In the genomic region with DNA sequence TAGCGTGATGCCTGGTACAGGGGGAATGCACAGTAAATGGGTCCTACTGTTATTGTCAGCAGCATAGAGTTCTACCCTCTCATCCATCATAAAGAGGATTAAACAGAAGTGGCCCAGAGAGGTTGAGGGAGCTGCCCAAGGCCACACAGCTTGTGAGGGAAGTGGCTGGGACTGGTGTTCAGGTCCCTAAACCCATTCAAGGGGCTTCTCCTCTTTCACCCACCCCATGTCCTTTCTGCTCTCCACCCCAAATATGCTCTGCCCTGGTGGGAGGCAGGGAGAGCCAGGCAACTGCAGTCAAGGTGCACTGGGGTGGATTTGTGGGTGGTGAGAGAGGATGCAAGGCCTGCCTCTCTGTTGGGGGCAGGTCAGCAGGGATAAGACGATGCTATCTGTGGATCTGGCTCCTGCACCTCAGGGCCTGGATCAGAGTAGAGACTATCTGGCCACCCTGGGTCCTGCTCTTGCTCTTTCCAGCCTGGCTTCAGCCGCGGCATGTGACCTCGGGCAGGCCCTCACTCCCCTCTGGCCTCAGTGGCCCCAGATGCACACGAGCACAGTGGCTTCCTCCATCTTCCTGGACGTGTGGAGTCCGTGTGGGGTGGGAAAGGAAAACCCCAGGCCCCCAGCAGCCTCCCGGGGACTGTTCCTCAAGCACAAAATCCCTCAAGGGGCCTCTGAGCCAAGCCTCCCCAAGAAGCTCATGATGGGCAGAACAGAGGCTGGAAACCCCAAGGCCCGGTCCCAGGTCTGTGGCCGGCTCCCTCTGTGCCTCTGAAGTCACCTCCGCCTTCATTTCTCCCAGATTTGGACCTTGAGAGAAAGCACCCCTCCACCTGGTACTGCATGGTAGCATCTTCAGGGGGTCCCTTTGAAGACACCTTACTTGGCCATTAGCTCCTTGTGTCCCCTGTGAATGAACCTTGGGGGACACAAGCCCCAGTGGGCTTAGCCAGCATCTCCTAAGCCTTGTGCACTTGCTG, we compare ENCODE assay signal across 9 cellular contexts. TPM values are rescaled to one million over a fixed set of nuclear protein-coding genes. Genes with fewer than 3 reads are reported as not detected.
"Had no signal": no experiment of that assay in that cellular context is flagged by ENCODE, and none has a peak within 500 bp of the region (broad histone marks: within the 10 kb centered on the region; RNA-seq: fewer than 3 reads in every experiment).

No MANE protein-coding gene starts in this region.

- H2AFZ ChIP-seq: GM23338 had no signal

- H3K36me3 ChIP-seq: HAP-1 had no signal

- H3K27ac ChIP-seq: KMS-11 had no signal

- DNase-seq: IMR-90, KBM-7 had no signal

- H3K4me1 Mint-ChIP-seq: GM23338 had no signal

- H3K27ac Mint-ChIP-seq: GM23338 had no signal

- ATAC-seq: GM23338, HCT116 had no signal

- H3K9me3 ChIP-seq: HAP-1 had no signal

- H3K4me2 ChIP-seq: GM23338, KMS-11 had no signal

- FAIRE-seq: H1, H54 had no signal

- H3K4me1 ChIP-seq: HAP-1 had no signal

- H3K9ac ChIP-seq: KMS-11 had no signal

- H3K4me3 Mint-ChIP-seq: GM23338 had no signal

- H3K4me3 ChIP-seq: GM23338, HAP-1 had no signal

RNA-seq across cellular contexts. Expression of a gene that starts 3.4 kb away (rescaled TPM):
- total RNA-seq: GM23338, H1, HT1080, IMR-90 had no signal
- polyA plus RNA-seq: GM23338, H1, IMR-90 had no signal

RNA-seq across cellular contexts. Expression of a gene that starts 20.6 kb away (rescaled TPM):
- total RNA-seq: GM23338, H1, HT1080, IMR-90 had no signal
- polyA plus RNA-seq: GM23338, H1, IMR-90 had no signal

RNA-seq across cellular contexts. Expression of a gene that starts 23.8 kb away (rescaled TPM):
- total RNA-seq: GM23338, H1, HT1080, IMR-90 had no signal
- polyA plus RNA-seq: GM23338, H1, IMR-90 had no signal

RNA-seq across cellular contexts. Expression of a gene that starts 25.6 kb away (rescaled TPM):
- total RNA-seq: GM23338, H1, HT1080, IMR-90 had no signal
- polyA plus RNA-seq: GM23338, H1, IMR-90 had no signal

RNA-seq across cellular contexts. Expression of a gene that starts 51.4 kb away (rescaled TPM):
- total RNA-seq: GM23338, H1, HT1080, IMR-90 had no signal
- polyA plus RNA-seq: GM23338, H1, IMR-90 had no signal
